ENCODE assay signal across 8 cellular contexts in genomic region chr4:16289872-16290554, GRCh38.
A peak's percentile ranks its signal among the peaks of the same experiment; 100 is the strongest.
DNase-seq lines count a peak whose midpoint lies in the region; ATAC-seq and TF ChIP-seq lines count a peak whose summit lies in the region.

No MANE protein-coding gene starts in this region.

- H3K36me3 ChIP-seq in SK-N-MC (ENCODE audit: insufficient read depth, low read length): no peaks in the 10 kb centered on the region

- H3K9me3 Mint-ChIP-seq in progenitor cell of endocrine pancreas (ENCODE audit: low read depth): peaks cover 2% of the 10 kb centered on the region

- ATAC-seq in HG03354 (IDR thresholded peaks at IDR 0.05; ENCODE audit: poor library complexity, severe bottlenecking, unreplicated experiment) (peak; percentile 54), GM21390 (IDR thresholded peaks at IDR 0.05; ENCODE audit: unreplicated experiment) (no peak)

- H3K4me3 Mint-ChIP-seq in progenitor cell of endocrine pancreas (ENCODE audit: low read depth): no peak overlapping the region

- no peak overlapping the region for H3K27ac Mint-ChIP-seq in progenitor cell of endocrine pancreas

- no peaks in the 10 kb centered on the region for H3K9me3 ChIP-seq in SK-N-MC (ENCODE audit: low read depth, low read length)

- H3K9ac ChIP-seq in SK-N-MC (ENCODE audit: insufficient read length): peak overlapping the region; percentile 43

- peak overlapping the region; percentile 96 for H3K27ac ChIP-seq in SK-N-MC

- H3K36me3 Mint-ChIP-seq in progenitor cell of endocrine pancreas (ENCODE audit: insufficient read depth): peaks cover 2% of the 10 kb centered on the region

- peaks cover 6% of the 10 kb centered on the region for H3K4me1 Mint-ChIP-seq in progenitor cell of endocrine pancreas (ENCODE audit: low read depth)

- H3K4me3 ChIP-seq in SK-N-MC (peak overlapping the region; percentile 58), fibroblast of the aortic adventitia (ENCODE audit: low read depth, low read length) (no peak overlapping the region)

- H3K27me3 Mint-ChIP-seq in progenitor cell of endocrine pancreas: no peaks in the 10 kb centered on the region

- TF ChIP-seq CTCF in fibroblast of the aortic adventitia (IDR thresholded peaks at IDR 0.05; ENCODE audit: insufficient read depth, low read length) (peak; percentile 62), progenitor cell of endocrine pancreas (IDR thresholded peaks at IDR 0.05; ENCODE audit: unreplicated experiment) (peak; percentile 82)

- DNase-seq in NCI-H1092 treated with DMSO at 0.1 percent for 48 hours (lab: John Stamatoyannopoulos, UW): peak; percentile 21
- no peak for DNase-seq in NCI-H1092 (lab: John Stamatoyannopoulos, UW)
- DNase-seq in SK-N-MC (ENCODE audit: low read depth, low spot score): peak; percentile 84
- peak; percentile 72 for DNase-seq in fibroblast of the aortic adventitia (ENCODE audit: low read depth)
- DNase-seq in progenitor cell of endocrine pancreas (ENCODE audit: low spot score, unreplicated experiment): no peak
- DNase-seq in 8988T: no peak

Comparison
In these comparisons a context has a peak if more than half of its experiments do, and no peak if none do; other contexts are left out.
1. DNase-seq: peak in NCI-H1092 treated with DMSO at 0.1 percent for 48 hours (single experiment), SK-N-MC (single experiment) and fibroblast of the aortic adventitia (single experiment); none in NCI-H1092 (single experiment), progenitor cell of endocrine pancreas (single experiment) and 8988T (single experiment).